Comparison of ENCODE assay signal across 14 cellular contexts in the genomic region with DNA sequence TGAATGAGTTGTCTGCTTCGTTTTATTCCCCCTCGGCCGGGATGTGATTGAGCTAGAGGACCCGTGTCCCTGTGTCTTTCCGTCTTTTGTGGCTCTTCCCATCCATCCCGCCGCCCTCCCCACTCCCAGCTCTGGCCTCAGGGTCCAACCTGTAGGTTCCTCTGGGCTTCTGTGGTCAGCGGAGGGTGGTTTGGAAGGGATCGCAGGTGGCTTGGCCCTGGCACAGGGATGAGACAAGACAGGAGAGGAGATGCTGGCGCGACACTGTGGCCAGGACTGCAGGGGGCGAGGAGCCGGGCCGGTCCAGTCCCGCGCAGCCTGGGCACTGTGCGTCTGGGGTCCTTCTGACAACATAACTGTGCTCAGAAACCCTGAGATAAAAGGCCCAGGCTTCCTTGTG. TPM values are rescaled to one million over a fixed set of nuclear protein-coding genes. Genes with fewer than 3 reads are reported as not detected.
DNase-seq lines count a peak whose midpoint lies in the region; ATAC-seq and TF ChIP-seq lines count a peak whose summit lies in the region.
"Had no signal": no experiment of that assay in that cellular context is flagged by ENCODE, and none has a peak within 500 bp of the region (broad histone marks: within the 10 kb centered on the region; RNA-seq: fewer than 3 reads in every experiment).

No MANE protein-coding gene starts in this region.

- POLR2A ChIA-PET in CD8-positive, alpha-beta memory T cell (lab: Charles Lee), result no interaction called here
- POLR2A ChIA-PET in RWPE1 (lab: Yijun Ruan, JAX; ENCODE audit: low non-redundant PET), result no interaction called here

- no peaks in the 10 kb centered on the region for H3K36me3 ChIP-seq in CD8-positive, alpha-beta memory T cell (ENCODE audit: insufficient read depth, low read length)

- H3K9me3 ChIP-seq in CD8-positive, alpha-beta memory T cell (ENCODE audit: low read length), result no peaks in the 10 kb centered on the region

- no peak for TF ChIP-seq CTCF in RWPE1 (conservative IDR thresholded peaks at IDR 0.05; ENCODE audit: low read depth)
- no peak for TF ChIP-seq CTCF in neural crest cell (conservative IDR thresholded peaks at IDR 0.05)

- no peaks in the 10 kb centered on the region for H3K27me3 Mint-ChIP-seq in CD8-positive, alpha-beta memory T cell
- H3K27me3 Mint-ChIP-seq in neural crest cell (ENCODE audit: low read depth), result peaks cover 23% of the 10 kb centered on the region

- ATAC-seq in GM21515 (IDR thresholded peaks at IDR 0.05; ENCODE audit: unreplicated experiment), result no peak
- ATAC-seq in HG02973 (IDR thresholded peaks at IDR 0.05; ENCODE audit: unreplicated experiment), result no peak

- no peaks in the 10 kb centered on the region for H3K9me3 Mint-ChIP-seq in CD8-positive, alpha-beta memory T cell
- H3K9me3 Mint-ChIP-seq in neural crest cell, result no peaks in the 10 kb centered on the region

- no peak overlapping the region for H3K4me3 ChIP-seq in CD8-positive, alpha-beta memory T cell (ENCODE audit: low read length)

- peak overlapping the region in 6 of 7 donors; percentile 44 to 87 (median 82) for H3K4me3 Mint-ChIP-seq in CD8-positive, alpha-beta memory T cell
- H3K4me3 Mint-ChIP-seq in neural crest cell, result peak overlapping the region; percentile 88
- H3K4me3 Mint-ChIP-seq: CD14-positive monocyte had no signal

- no peaks in the 10 kb centered on the region for H3K27me3 ChIP-seq in CD8-positive, alpha-beta memory T cell (ENCODE audit: insufficient read depth, low read length, poor library complexity, severe bottlenecking)

- H3K27ac ChIP-seq in CD8-positive, alpha-beta memory T cell (ENCODE audit: low read depth, low read length), result no peak overlapping the region
- peak overlapping the region; percentile 94 for H3K27ac ChIP-seq in RWPE1
- peak overlapping the region; percentile 55 for H3K27ac ChIP-seq in cingulate gyrus (ENCODE audit: low read depth, low read length)
- H3K27ac ChIP-seq: HL-60, KMS-11 had no signal

- H3K4me1 ChIP-seq in CD8-positive, alpha-beta memory T cell (ENCODE audit: insufficient read depth, low read length), result peaks cover 17% of the 10 kb centered on the region

- DNase-seq in CD8-positive, alpha-beta memory T cell, result no peak
- DNase-seq in RWPE1 (ENCODE audit: low spot score) (no peak), neural crest cell (ENCODE audit: low read depth, low spot score) (no peak), ureter (ENCODE audit: low spot score) (no peak), NCI-H774 (lab: John Stamatoyannopoulos, UW) (no peak)
- DNase-seq: activated CD4-positive, CD25-positive, alpha-beta regulatory T cell treated with anti-CD3 and anti-CD28 coated beads, Interleukin-2, amount 50 U/mL, for 72 hours; effector memory CD4-positive, alpha-beta T cell; NCI-H1694 treated with DMSO at 0.1 percent for 48 hours had no signal

- H3K4me1 Mint-ChIP-seq in CD8-positive, alpha-beta memory T cell, result peaks cover 13 to 28% (median 23%) of the 10 kb centered on the region in 3 donors
- H3K4me1 Mint-ChIP-seq in neural crest cell, result peaks cover 20% of the 10 kb centered on the region

- CTCF ChIA-PET in CD8-positive, alpha-beta memory T cell (lab: Charles Lee), result interaction anchor here (2.1 kb wide), 1 partner anchor 37 kb away, joined by 10 read pairs; no protein-coding TSS in a partner anchor
- CTCF ChIA-PET in RWPE1 (lab: Yijun Ruan, JAX), result interaction anchor here (0.5 to 1.4 kb wide), 4 partner anchors 9 to 1148 kb away, joined by 3 to 4 read pairs (median 4); a partner anchor contains a TSS

- no peaks in the 10 kb centered on the region for H3K36me3 Mint-ChIP-seq in CD8-positive, alpha-beta memory T cell
- H3K36me3 Mint-ChIP-seq in neural crest cell (ENCODE audit: low read depth), result no peaks in the 10 kb centered on the region
- H3K36me3 Mint-ChIP-seq: CD14-positive monocyte had no signal

- H3K27ac Mint-ChIP-seq in CD8-positive, alpha-beta memory T cell, result no peak overlapping the region
- no peak overlapping the region for H3K27ac Mint-ChIP-seq in neural crest cell (ENCODE audit: unreplicated experiment)

RNA-seq across cellular contexts. Expression of a gene that starts 2.0 kb away (rescaled TPM):
- 1 to 10 TPM; 6.7 to 7.4 TPM for total RNA-seq in CD8-positive, alpha-beta memory T cell
- polyA plus RNA-seq in CD8-positive, alpha-beta memory T cell, result 2.9 TPM
- total RNA-seq in neural crest cell (17.8 and 19.5 TPM in 2 replicates), ureter (15.9 TPM)

RNA-seq across cellular contexts. Expression of a gene that starts 42.2 kb away (rescaled TPM):
- total RNA-seq in CD8-positive, alpha-beta memory T cell, result not detected
- not detected for polyA plus RNA-seq in CD8-positive, alpha-beta memory T cell
- 20.9 and 21.8 TPM in 2 replicates for total RNA-seq in neural crest cell
- total RNA-seq in ureter, result 2.0 TPM
- polyA plus RNA-seq: CD14-positive monocyte had no signal

RNA-seq across cellular contexts. Expression of a gene that starts 56.3 kb away (rescaled TPM):
- total RNA-seq in CD8-positive, alpha-beta memory T cell, result not detected
- polyA plus RNA-seq in CD8-positive, alpha-beta memory T cell, result not detected
- 0.51 and 1.0 TPM in 2 replicates for total RNA-seq in neural crest cell
- total RNA-seq in ureter, result 8.5 TPM
- polyA plus RNA-seq: CD14-positive monocyte had no signal
